Comparison of ENCODE assay signal across 10 cellular contexts in the genomic region with DNA sequence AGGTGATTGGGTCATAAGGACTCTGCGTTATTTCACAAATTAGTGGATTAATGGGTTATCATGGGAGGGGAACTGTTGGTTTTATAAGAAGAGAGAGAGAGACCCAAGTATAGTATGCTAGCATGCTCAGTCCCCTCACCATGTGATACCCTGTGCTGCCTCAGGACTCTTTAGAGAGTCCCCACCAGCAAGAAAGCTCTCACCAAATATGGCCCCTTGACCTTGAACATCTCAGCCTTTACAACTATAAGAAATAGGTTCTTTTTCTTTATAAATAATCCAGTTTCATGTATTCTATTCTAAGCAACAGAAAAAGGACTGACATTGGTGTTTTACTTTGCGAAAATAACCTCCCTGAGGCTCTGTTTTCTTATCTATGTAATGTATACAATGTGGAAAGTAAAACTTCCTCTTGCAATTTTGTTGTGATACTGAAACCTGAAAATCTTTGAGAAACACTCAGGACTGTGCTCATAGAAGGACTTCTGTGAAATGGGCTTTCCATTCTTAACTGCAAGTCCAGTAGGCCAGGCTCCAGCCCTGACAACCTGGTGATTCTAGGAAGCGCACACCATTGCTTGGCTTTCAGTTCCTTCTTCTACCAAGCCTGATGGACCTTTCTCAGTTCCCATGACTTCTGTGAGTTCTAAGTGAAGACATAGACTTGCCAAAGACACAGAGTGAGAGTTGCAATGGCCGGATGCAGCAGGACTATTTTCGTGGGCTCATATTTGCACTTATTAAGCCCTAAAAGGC. TPM values are rescaled to one million over a fixed set of nuclear protein-coding genes. Genes with fewer than 3 reads are reported as not detected.
DNase-seq lines count a peak whose midpoint lies in the region; ATAC-seq and TF ChIP-seq lines count a peak whose summit lies in the region.
"Had no signal": no experiment of that assay in that cellular context is flagged by ENCODE, and none has a peak within 500 bp of the region (broad histone marks: within the 10 kb centered on the region; RNA-seq: fewer than 3 reads in every experiment).

No MANE protein-coding gene starts in this region.

- H3K9me3 ChIP-seq in neutrophil: no peaks in the 10 kb centered on the region
- H3K9me3 ChIP-seq in CD4-positive, alpha-beta memory T cell (ENCODE audit: control insufficient read depth in 1 of 2, low read length in 2 of 2): no peaks in the 10 kb centered on the region

- TF ChIP-seq CTCF in neutrophil (IDR thresholded peaks at IDR 0.05): no peak
- no peak for TF ChIP-seq CTCF in foreskin fibroblast (IDR thresholded peaks at IDR 0.05; ENCODE audit: low read depth, low read length)

- no peak overlapping the region for H3K27ac Mint-ChIP-seq in CD4-positive, alpha-beta memory T cell
- H3K27ac Mint-ChIP-seq: brain had no signal

- CTCF ChIA-PET in CD4-positive, alpha-beta memory T cell (lab: Charles Lee; ENCODE audit: partially characterized antibody): interaction anchor here (4.3 kb wide), 1 partner anchor 199 kb away, joined by 37 read pairs; no protein-coding TSS in a partner anchor

- peaks cover 0 to 6% (median 4%) of the 10 kb centered on the region in 4 donors for H3K4me1 Mint-ChIP-seq in CD4-positive, alpha-beta memory T cell
- H3K4me1 Mint-ChIP-seq: brain had no signal

- POLR2A ChIA-PET in CD4-positive, alpha-beta memory T cell (lab: Charles Lee; ENCODE audit: partially characterized antibody): no interaction called here

- H3K9me3 Mint-ChIP-seq in CD4-positive, alpha-beta memory T cell: peaks cover 0 to 6% (median 0%) of the 10 kb centered on the region in 8 donors
- H3K9me3 Mint-ChIP-seq: brain had no signal

- no peak overlapping the region for H3K4me3 Mint-ChIP-seq in CD4-positive, alpha-beta memory T cell
- H3K4me3 Mint-ChIP-seq: brain had no signal

- intact Hi-C loops in CD4-positive, alpha-beta memory T cell (cut with micrococcal nuclease): no loop called here

- no peak for DNase-seq in NCI-H2171 treated with DMSO at 0.1 percent for 48 hours (lab: John Stamatoyannopoulos, UW)
- no peak for DNase-seq in CD4-positive, alpha-beta memory T cell
- no peak for DNase-seq in foreskin fibroblast
- DNase-seq: NCI-H1048 had no signal

- H3K27me3 ChIP-seq in neutrophil: no peaks in the 10 kb centered on the region
- no peaks in the 10 kb centered on the region for H3K27me3 ChIP-seq in CD4-positive, alpha-beta memory T cell (ENCODE audit: insufficient read depth, low read length)

- no peaks in the 10 kb centered on the region for H3K36me3 ChIP-seq in neutrophil
- H3K36me3 ChIP-seq in CD4-positive, alpha-beta memory T cell (ENCODE audit: insufficient read depth, low read length): no peaks in the 10 kb centered on the region

- peak overlapping the region; percentile 100 for H3K27ac ChIP-seq in neutrophil
- no peak overlapping the region for H3K27ac ChIP-seq in CD4-positive, alpha-beta memory T cell (ENCODE audit: low read depth, low read length)

- H3K4me3 ChIP-seq in neutrophil (ENCODE audit: low read depth in 1 of 2, low read length in 1 of 2): peak overlapping the region in 1 of 2 experiments; percentile 59
- H3K4me3 ChIP-seq in CD4-positive, alpha-beta memory T cell (ENCODE audit: low read length in 2 of 2): no peak overlapping the region
- H3K4me3 ChIP-seq in foreskin fibroblast (ENCODE audit: low read depth in 1 of 2, low read length in 2 of 2): no peak overlapping the region

- peaks cover 69 to 75% of the 10 kb centered on the region in 2 experiments for H3K4me1 ChIP-seq in neutrophil (ENCODE audit: control insufficient read depth in 1 of 2, insufficient read depth in 1 of 2, low read depth in 1 of 2, low read length in 1 of 2)
- H3K4me1 ChIP-seq in CD4-positive, alpha-beta memory T cell (ENCODE audit: insufficient read depth, low read length): no peaks in the 10 kb centered on the region

- no peaks in the 10 kb centered on the region for H3K36me3 Mint-ChIP-seq in CD4-positive, alpha-beta memory T cell
- H3K36me3 Mint-ChIP-seq: brain had no signal

- peak; percentile 94 for ATAC-seq in GM18909 (IDR thresholded peaks at IDR 0.05; ENCODE audit: poor library complexity, unreplicated experiment)
- ATAC-seq in HG02610 (IDR thresholded peaks at IDR 0.05; ENCODE audit: unreplicated experiment): peak; percentile 88
- ATAC-seq in HG03571 (IDR thresholded peaks at IDR 0.05; ENCODE audit: unreplicated experiment): peak; percentile 88
- no peak for ATAC-seq in esophagus mucosa

- H3K27me3 Mint-ChIP-seq in CD4-positive, alpha-beta memory T cell: peaks cover 0 to 1% of the 10 kb centered on the region in 2 donors
- H3K27me3 Mint-ChIP-seq: brain had no signal

RNA-seq across cellular contexts. Expression of a gene that starts 21.9 kb away (rescaled TPM):
- total RNA-seq in CD4-positive, alpha-beta memory T cell: under 1 TPM in 1 of 2 experiments, not detected in 1; 0.17 TPM
- polyA plus RNA-seq in CD4-positive, alpha-beta memory T cell: under 1 TPM in 1 of 2 donors, not detected in 1; 0.11 TPM
- not detected for total RNA-seq in esophagus mucosa

RNA-seq across cellular contexts. Expression of a gene that starts 44.4 kb away (rescaled TPM):
- not detected for total RNA-seq in CD4-positive, alpha-beta memory T cell
- not detected for polyA plus RNA-seq in CD4-positive, alpha-beta memory T cell
- 1.0 TPM for total RNA-seq in esophagus mucosa
